In genomic region chr16:591892-592517, GRCh38 we compare ENCODE assay signal across 1 cellular context.
TF ChIP-seq lines count a peak whose summit lies in the region.

No MANE protein-coding gene starts in this region.

TF ChIP-seq in IMR-90, 13 proteins besides CTCF, POLR2A, EP300 and RAD21:
- TF ChIP-seq RFX5 (IDR thresholded peaks at IDR 0.05; ENCODE audit: low read depth, low read length) (no peak), MAFK (IDR thresholded peaks at IDR 0.05; ENCODE audit: low read depth, low read length) (no peak), SMC3 (IDR thresholded peaks at IDR 0.05; ENCODE audit: low read depth, low read length) (no peak), MXI1 (IDR thresholded peaks at IDR 0.05; ENCODE audit: borderline replicate concordance, low read depth, low read length) (no peak), RCOR1 (IDR thresholded peaks at IDR 0.05; ENCODE audit: insufficient replicate concordance, low read length) (no peak), MAZ (IDR thresholded peaks at IDR 0.05; ENCODE audit: borderline replicate concordance, low read depth, low read length) (no peak), USF2 (IDR thresholded peaks at IDR 0.05; ENCODE audit: low read depth, low read length) (no peak), CHD1 (IDR thresholded peaks at IDR 0.05; ENCODE audit: low read depth, low read length) (no peak), CEBPB (IDR thresholded peaks at IDR 0.05; ENCODE audit: low read depth, low read length) (no peak), BHLHE40 (IDR thresholded peaks at IDR 0.05; ENCODE audit: low read depth, low read length) (no peak), FOS (IDR thresholded peaks at IDR 0.05; ENCODE audit: low read depth, low read length) (no peak), NFE2L2 (IDR thresholded peaks at IDR 0.05; ENCODE audit: low read depth, low read length) (no peak)
- TF ChIP-seq, protein P1, sequence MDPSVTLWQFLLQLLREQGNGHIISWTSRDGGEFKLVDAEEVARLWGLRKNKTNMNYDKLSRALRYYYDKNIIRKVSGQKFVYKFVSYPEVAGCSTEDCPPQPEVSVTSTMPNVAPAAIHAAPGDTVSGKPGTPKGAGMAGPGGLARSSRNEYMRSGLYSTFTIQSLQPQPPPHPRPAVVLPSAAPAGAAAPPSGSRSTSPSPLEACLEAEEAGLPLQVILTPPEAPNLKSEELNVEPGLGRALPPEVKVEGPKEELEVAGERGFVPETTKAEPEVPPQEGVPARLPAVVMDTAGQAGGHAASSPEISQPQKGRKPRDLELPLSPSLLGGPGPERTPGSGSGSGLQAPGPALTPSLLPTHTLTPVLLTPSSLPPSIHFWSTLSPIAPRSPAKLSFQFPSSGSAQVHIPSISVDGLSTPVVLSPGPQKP (IDR thresholded peaks at IDR 0.05; ENCODE audit: borderline replicate concordance, low read depth, low read length) = no peak
